15 cellular contexts compared by ENCODE assay signal in genomic region chr11:20351870-20352269, GRCh38. TPM values are rescaled to one million over a fixed set of nuclear protein-coding genes. Genes with fewer than 3 reads are reported as not detected.
DNase-seq lines count a peak whose midpoint lies in the region; ATAC-seq and TF ChIP-seq lines count a peak whose summit lies in the region.
"Had no signal": no experiment of that assay in that cellular context is flagged by ENCODE, and none has a peak within 500 bp of the region (broad histone marks: within the 10 kb centered on the region; RNA-seq: fewer than 3 reads in every experiment).

No MANE protein-coding gene starts in this region.

- no peaks in the 10 kb centered on the region for H3K36me3 Mint-ChIP-seq in activated CD4-positive, alpha-beta T cell treated with anti-CD3 and anti-CD28 coated beads, Interleukin-2, amount 10 ng/mL, durations not matched to agents 7 days and 5 days (ENCODE audit: low read depth)

- peaks cover 13% of the 10 kb centered on the region for H3K27me3 Mint-ChIP-seq in activated CD4-positive, alpha-beta T cell treated with anti-CD3 and anti-CD28 coated beads, Interleukin-2, amount 10 ng/mL, durations not matched to agents 7 days and 5 days

- H3K4me3 ChIP-seq in brain microvascular endothelial cell (ENCODE audit: low read depth, low read length): no peak overlapping the region
- H3K4me3 ChIP-seq: BLaER1, GM23338 had no signal

- peaks cover 5% of the 10 kb centered on the region for H3K27me3 ChIP-seq in brain microvascular endothelial cell (replicated peaks)
- H3K27me3 ChIP-seq: BLaER1 had no signal

- TF ChIP-seq CTCF in brain microvascular endothelial cell (IDR thresholded peaks at IDR 0.05; ENCODE audit: low read depth, low read length, missing control alignments): no peak

- POLR2A ChIA-PET in activated CD4-positive, alpha-beta T cell treated with anti-CD3 and anti-CD28 coated beads, Interleukin-2, amount 10 ng/mL, durations not matched to agents 7 days and 5 days (lab: Charles Lee): no interaction called here

- no peaks in the 10 kb centered on the region for H3K9me3 Mint-ChIP-seq in activated CD4-positive, alpha-beta T cell treated with anti-CD3 and anti-CD28 coated beads, Interleukin-2, amount 10 ng/mL, durations not matched to agents 7 days and 5 days
- H3K9me3 Mint-ChIP-seq: GM23338 had no signal

- no peaks in the 10 kb centered on the region for H3K36me3 ChIP-seq in brain microvascular endothelial cell (replicated peaks)
- H3K36me3 ChIP-seq: BLaER1 had no signal

- CTCF ChIA-PET in activated CD4-positive, alpha-beta T cell treated with anti-CD3 and anti-CD28 coated beads, Interleukin-2, amount 10 ng/mL, durations not matched to agents 7 days and 5 days (lab: Charles Lee): interaction anchor here (2.2 kb wide), 1 partner anchor 12 kb away, joined by 8 read pairs; the partner anchor contains the start of gene HTATIP2

- no peak overlapping the region for H3K27ac Mint-ChIP-seq in activated CD4-positive, alpha-beta T cell treated with anti-CD3 and anti-CD28 coated beads, Interleukin-2, amount 10 ng/mL, durations not matched to agents 7 days and 5 days
- H3K27ac Mint-ChIP-seq: GM23338 had no signal

- no peak overlapping the region for H3K4me3 Mint-ChIP-seq in activated CD4-positive, alpha-beta T cell treated with anti-CD3 and anti-CD28 coated beads, Interleukin-2, amount 10 ng/mL, durations not matched to agents 7 days and 5 days
- H3K4me3 Mint-ChIP-seq: GM23338 had no signal

- H3K4me1 Mint-ChIP-seq in activated CD4-positive, alpha-beta T cell treated with anti-CD3 and anti-CD28 coated beads, Interleukin-2, amount 10 ng/mL, durations not matched to agents 7 days and 5 days: peaks cover 6% of the 10 kb centered on the region
- H3K4me1 Mint-ChIP-seq: GM23338 had no signal

- intact Hi-C loops in left colon (cut with DNase I, micrococcal nuclease): loop anchor here (5.0 to 10.0 kb wide), 3 partner anchors 217 to 407 kb away; no protein-coding TSS in a partner anchor

- H3K27ac ChIP-seq in brain microvascular endothelial cell: no peak overlapping the region
- H3K27ac ChIP-seq: 22Rv1, BLaER1 had no signal

- ATAC-seq in left colon (peak; percentile 59), HG03039 (IDR thresholded peaks at IDR 0.05; ENCODE audit: unreplicated experiment) (no peak)
- ATAC-seq: GM23338 had no signal

- DNase-seq in activated CD4-positive, alpha-beta T cell treated with anti-CD3 and anti-CD28 coated beads, Interleukin-2, amount 10 ng/mL, durations not matched to agents 7 days and 5 days: peak; percentile 11
- DNase-seq in activated CD4-positive, alpha-beta T cell treated with anti-CD3 and anti-CD28 coated beads for 4 hours: no peak
- DNase-seq in SW480 (ENCODE audit: low spot score) (peak; percentile 69), left colon (no peak), OCI-M2 (lab: John Stamatoyannopoulos, UW; ENCODE audit: unreplicated experiment) (no peak), brain microvascular endothelial cell (no peak), NCI-H146 treated with DMSO at 0.1 percent for 48 hours (lab: John Stamatoyannopoulos, UW; ENCODE audit: unreplicated experiment) (no peak)
- DNase-seq: AML-193, DMS79, GDM1, H7 had no signal

- in situ Hi-C loops in brain microvascular endothelial cell (cut with HindIII; ENCODE audit: low pct_ligation_motif_present, low sequenced_read_pairs): loop anchor here (25.0 kb wide), 2 partner anchors 415 to 615 kb away; no protein-coding TSS in a partner anchor

RNA-seq across cellular contexts. Expression of gene HTATIP2, which starts 11.6 kb away (rescaled TPM):
- 10 to 100 TPM; 39.4 to 40.7 TPM for total RNA-seq in activated CD4-positive, alpha-beta T cell treated with anti-CD3 and anti-CD28 coated beads, Interleukin-2, amount 10 ng/mL, durations not matched to agents 7 days and 5 days
- 100 to 1,000 TPM; 126 to 143 TPM for total RNA-seq in left colon

RNA-seq across cellular contexts. Expression of gene PRMT3, which starts 35.6 kb away (rescaled TPM):
- total RNA-seq in activated CD4-positive, alpha-beta T cell treated with anti-CD3 and anti-CD28 coated beads, Interleukin-2, amount 10 ng/mL, durations not matched to agents 7 days and 5 days: 10 to 100 TPM; 16.9 to 18.5 TPM
- total RNA-seq in left colon: 10 to 100 TPM in 1 of 2 donors, 1 to 10 TPM in 1; 9.4 to 11.1 TPM

Comparison
In these comparisons a context has a peak if more than half of its experiments do, and no peak if none do; other contexts are left out.
1. DNase-seq: peak in activated CD4-positive, alpha-beta T cell treated with anti-CD3 and anti-CD28 coated beads, Interleukin-2, amount 10 ng/mL, durations not matched to agents 7 days and 5 days (single experiment) and SW480 (single experiment); none in activated CD4-positive, alpha-beta T cell treated with anti-CD3 and anti-CD28 coated beads for 4 hours (0 of 2), left colon (0 of 2), OCI-M2 (single experiment), brain microvascular endothelial cell (single experiment) and NCI-H146 treated with DMSO at 0.1 percent for 48 hours (single experiment).